Comparison of ENCODE assay signal across 9 cellular contexts in the genomic region with DNA sequence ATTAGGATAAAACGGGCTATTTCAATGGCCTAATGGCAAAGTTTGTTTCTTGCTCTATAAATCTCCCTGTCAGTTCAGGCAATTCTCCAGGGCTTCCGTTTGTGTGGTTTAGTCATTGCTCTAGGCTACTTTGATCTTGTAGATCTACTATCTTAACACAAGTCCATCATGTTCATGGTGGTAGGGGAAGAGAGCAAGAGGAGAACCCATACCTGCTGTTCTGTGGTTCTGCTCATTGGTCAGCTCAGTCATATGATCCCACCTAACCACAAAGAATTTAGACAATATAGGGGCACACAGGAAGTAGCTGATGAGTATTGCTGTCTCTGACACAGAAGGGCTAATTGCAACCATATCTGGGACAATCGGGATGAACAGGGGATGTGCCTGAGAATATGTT. TPM values are rescaled to one million over a fixed set of nuclear protein-coding genes. Genes with fewer than 3 reads are reported as not detected.
A peak's percentile ranks its signal among the peaks of the same experiment; 100 is the strongest.
DNase-seq lines count a peak whose midpoint lies in the region; ATAC-seq and TF ChIP-seq lines count a peak whose summit lies in the region.
"Had no signal": no experiment of that assay in that cellular context is flagged by ENCODE, and none has a peak within 500 bp of the region (broad histone marks: within the 10 kb centered on the region; RNA-seq: fewer than 3 reads in every experiment).

No MANE protein-coding gene starts in this region.

- H3K27ac ChIP-seq in foreskin keratinocyte (no peak overlapping the region), RWPE1 (no peak overlapping the region)

- CTCF ChIA-PET in HEK293T (lab: Yijun Ruan, JAX), result interaction anchor here (0.6 kb wide), 1 partner anchor 51 kb away, joined by 3 read pairs; no protein-coding TSS in a partner anchor
- CTCF ChIA-PET in RWPE1 (lab: Yijun Ruan, JAX), result no interaction called here

- DNase-seq in EH (ENCODE audit: low read depth) (peak; percentile 80), HEK293T (ENCODE audit: extremely low spot score) (peak; percentile 12), NCI-H226 (peak; percentile 53), foreskin keratinocyte (peak in 1 of 2 donors; percentile 65), RWPE1 (ENCODE audit: low spot score) (no peak), SHP77 treated with DMSO at 0.1 percent for 48 hours (lab: John Stamatoyannopoulos, UW) (no peak)
- no peak for DNase-seq in activated CD4-positive, CD25-positive, alpha-beta regulatory T cell (lab: John Stamatoyannopoulos, UW)

- TF ChIP-seq CTCF in foreskin keratinocyte (conservative IDR thresholded peaks at IDR 0.05), result no peak
- TF ChIP-seq CTCF in RWPE1 (conservative IDR thresholded peaks at IDR 0.05; ENCODE audit: low read depth), result no peak

- ATAC-seq in foreskin keratinocyte (peak; percentile 67), GM19035 (IDR thresholded peaks at IDR 0.05; ENCODE audit: unreplicated experiment) (no peak)
- ATAC-seq: WTC11 had no signal

- no peaks in the 10 kb centered on the region for H3K27me3 ChIP-seq in foreskin keratinocyte

- POLR2A ChIA-PET in HEK293T (lab: Yijun Ruan, JAX), result no interaction called here
- POLR2A ChIA-PET in RWPE1 (lab: Yijun Ruan, JAX; ENCODE audit: low non-redundant PET), result no interaction called here

- peaks cover 14% of the 10 kb centered on the region for H3K4me1 ChIP-seq in foreskin keratinocyte

TF ChIP-seq in HEK293T, 16 proteins besides CTCF, POLR2A, EP300 and RAD21:
- TF ChIP-seq ELF4 (IDR thresholded peaks at IDR 0.05), result no peak
- TF ChIP-seq, protein P1, sequence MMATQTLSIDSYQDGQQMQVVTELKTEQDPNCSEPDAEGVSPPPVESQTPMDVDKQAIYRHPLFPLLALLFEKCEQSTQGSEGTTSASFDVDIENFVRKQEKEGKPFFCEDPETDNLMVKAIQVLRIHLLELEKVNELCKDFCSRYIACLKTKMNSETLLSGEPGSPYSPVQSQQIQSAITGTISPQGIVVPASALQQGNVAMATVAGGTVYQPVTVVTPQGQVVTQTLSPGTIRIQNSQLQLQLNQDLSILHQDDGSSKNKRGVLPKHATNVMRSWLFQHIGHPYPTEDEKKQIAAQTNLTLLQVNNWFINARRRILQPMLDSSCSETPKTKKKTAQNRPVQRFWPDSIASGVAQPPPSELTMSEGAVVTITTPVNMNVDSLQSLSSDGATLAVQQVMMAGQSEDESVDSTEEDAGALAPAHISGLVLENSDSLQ (IDR thresholded peaks at IDR 0.05), result peak; percentile 83
TF ChIP-seq in HEK293T: peak in this region for 1.

RNA-seq across cellular contexts. Expression of a gene that starts 4.9 kb away (rescaled TPM):
- 125 and 154 TPM in 2 replicates for total RNA-seq in foreskin keratinocyte
- 58.0 and 78.7 TPM in 2 replicates for polyA plus RNA-seq in foreskin keratinocyte

Comparison
In these comparisons a context has a peak if more than half of its experiments do, and no peak if none do; other contexts are left out.
1. DNase-seq: peak in EH (single experiment), HEK293T (single experiment) and NCI-H226 (single experiment); none in RWPE1 (single experiment), SHP77 treated with DMSO at 0.1 percent for 48 hours (single experiment) and activated CD4-positive, CD25-positive, alpha-beta regulatory T cell (0 of 4).